ENCODE assay signal across 14 cellular contexts in genomic region chr13:89465366-89465765, GRCh38.
DNase-seq lines count a peak whose midpoint lies in the region; ATAC-seq and TF ChIP-seq lines count a peak whose summit lies in the region.
"Had no signal": no experiment of that assay in that cellular context is flagged by ENCODE, and none has a peak within 500 bp of the region (broad histone marks: within the 10 kb centered on the region; RNA-seq: fewer than 3 reads in every experiment).

No MANE protein-coding gene starts in this region.

- H3K9me3 ChIP-seq in right lobe of liver (no peaks in the 10 kb centered on the region), gastroesophageal sphincter (no peaks in the 10 kb centered on the region)
- H3K9me3 ChIP-seq: tibial nerve had no signal

- WGBS in right lobe of liver (ENCODE audit: insufficient coverage, low coverage, low lambda C conversion rate, missing lambda C conversion rate): 74% methylated on average over 2 of the region's 2 CpGs
- 82 to 85% methylated on average over 2 of the region's 2 CpGs for WGBS in gastroesophageal sphincter (ENCODE audit: low coverage in 1 of 2), 2 donors

- DNase-seq in SW480 (ENCODE audit: low spot score) (peak; percentile 2), kidney tubule cell (ENCODE audit: low spot score) (peak; percentile 78), right lobe of liver (no peak), NCI-H1092 treated with DMSO at 0.1 percent for 48 hours (lab: John Stamatoyannopoulos, UW) (no peak)
- DNase-seq: activated CD4-positive, alpha-beta T cell treated with anti-CD3 and anti-CD28 coated beads for 4 hours; CD8-positive, alpha-beta memory T cell; effector CD8-positive, alpha-beta T cell; hypothalamus; NCI-H524 had no signal

- TF ChIP-seq EP300 in gastroesophageal sphincter (IDR thresholded peaks at IDR 0.05): no peak

- ATAC-seq in GM18870 (IDR thresholded peaks at IDR 0.05; ENCODE audit: unreplicated experiment) (peak; percentile 79), HG02981 (IDR thresholded peaks at IDR 0.05; ENCODE audit: unreplicated experiment) (peak; percentile 72), right lobe of liver (no peak), GM19455 (IDR thresholded peaks at IDR 0.05; ENCODE audit: unreplicated experiment) (no peak), gastroesophageal sphincter (no peak)

- H3K36me3 ChIP-seq in right lobe of liver (no peaks in the 10 kb centered on the region), gastroesophageal sphincter (no peaks in the 10 kb centered on the region)
- H3K36me3 ChIP-seq: tibial nerve had no signal

- H3K27ac ChIP-seq in right lobe of liver (no peak overlapping the region), gastroesophageal sphincter (no peak overlapping the region)
- H3K27ac ChIP-seq: tibial nerve had no signal

- H3K4me3 ChIP-seq in right lobe of liver: no peak overlapping the region
- no peak overlapping the region for H3K4me3 ChIP-seq in gastroesophageal sphincter
- H3K4me3 ChIP-seq: tibial nerve had no signal

- TF ChIP-seq CTCF in right lobe of liver (IDR thresholded peaks at IDR 0.05): no peak
- TF ChIP-seq CTCF in gastroesophageal sphincter (IDR thresholded peaks at IDR 0.05): no peak

- H3K4me1 ChIP-seq in right lobe of liver (no peaks in the 10 kb centered on the region), gastroesophageal sphincter (no peaks in the 10 kb centered on the region)
- H3K4me1 ChIP-seq: tibial nerve had no signal

- intact Hi-C loops in right lobe of liver (cut with DNase I): no loop called here

- H3K27me3 ChIP-seq in right lobe of liver: no peaks in the 10 kb centered on the region
- H3K27me3 ChIP-seq in gastroesophageal sphincter: no peaks in the 10 kb centered on the region
- H3K27me3 ChIP-seq: tibial nerve had no signal

- TF ChIP-seq POLR2A in right lobe of liver (IDR thresholded peaks at IDR 0.05) (no peak), gastroesophageal sphincter (IDR thresholded peaks at IDR 0.05) (no peak)

Comparison
In these comparisons a context has a peak if more than half of its experiments do, and no peak if none do; other contexts are left out.
1. ATAC-seq: peak in GM18870 (single experiment) and HG02981 (single experiment); none in right lobe of liver (0 of 4), GM19455 (single experiment) and gastroesophageal sphincter (single experiment).
2. DNase-seq: peak in SW480 (single experiment) and kidney tubule cell (single experiment); none in right lobe of liver (0 of 3) and NCI-H1092 treated with DMSO at 0.1 percent for 48 hours (single experiment).